Comparison of ENCODE assay signal across 17 cellular contexts in genomic region chr9:15298362-15298761, GRCh38. TPM values are rescaled to one million over a fixed set of nuclear protein-coding genes. Genes with fewer than 3 reads are reported as not detected.
DNase-seq lines count a peak whose midpoint lies in the region; ATAC-seq lines count a peak whose summit lies in the region.
"Had no signal": no experiment of that assay in that cellular context is flagged by ENCODE, and none has a peak within 500 bp of the region (broad histone marks: within the 10 kb centered on the region; RNA-seq: fewer than 3 reads in every experiment).

No MANE protein-coding gene starts in this region.

- peak; percentile 27 for DNase-seq in activated T-cell treated with anti-CD3 and anti-CD28 coated beads, Interleukin-2, amount 50 U/mL, for 4 hours
- DNase-seq in activated T-cell treated with anti-CD3 and anti-CD28 coated beads, Interleukin-2, amount 50 U/mL, for 1 hour = no peak
- DNase-seq in SK-MEL-5 (ENCODE audit: low read depth, low spot score) (peak; percentile 24), iPS-NIHi11 (ENCODE audit: low spot score) (no peak), HCEC 1CT (no peak)
- no peak for DNase-seq in central memory CD8-positive, alpha-beta T cell (ENCODE audit: low spot score in 2 of 2)
- DNase-seq in stimulated activated naive CD8-positive, alpha-beta T cell treated with anti-CD3 and anti-CD28 coated beads, Interleukin-15, amount 100 ng/mL, for 72 hours = no peak
- DNase-seq: Calu3; colonic mucosa; GF-D8; NCI-H2081 treated with DMSO at 0.1 percent for 48 hours; NCI-H526 treated with DMSO at 0.1 percent for 48 hours; stimulated activated CD4-positive, alpha-beta T cell treated with anti-CD3 and anti-CD28 coated beads, Interleukin-2, amount 100 ng/mL, for 24 hours had no signal

- peak overlapping the region; percentile 98 for H3K27ac Mint-ChIP-seq in central memory CD8-positive, alpha-beta T cell (ENCODE audit: low read depth)
- peak overlapping the region; percentile 95 to 96 for H3K27ac Mint-ChIP-seq in stimulated activated naive CD8-positive, alpha-beta T cell treated with anti-CD3 and anti-CD28 coated beads, Interleukin-15, amount 100 ng/mL, for 72 hours
- H3K27ac Mint-ChIP-seq: GM23338, neural progenitor cell had no signal

- H3K9me3 Mint-ChIP-seq in activated T-cell treated with anti-CD3 and anti-CD28 coated beads, Interleukin-2, amount 50 U/mL, for 4 hours = peaks cover 9% of the 10 kb centered on the region
- no peaks in the 10 kb centered on the region for H3K9me3 Mint-ChIP-seq in central memory CD8-positive, alpha-beta T cell
- H3K9me3 Mint-ChIP-seq in stimulated activated naive CD8-positive, alpha-beta T cell treated with anti-CD3 and anti-CD28 coated beads, Interleukin-15, amount 100 ng/mL, for 72 hours = peaks cover 13 to 16% of the 10 kb centered on the region in 2 donors
- H3K9me3 Mint-ChIP-seq: memory B cell had no signal

- no peak for ATAC-seq in activated T-cell treated with anti-CD3 and anti-CD28 coated beads, Interleukin-2, amount 50 U/mL, for 4 hours
- ATAC-seq in central memory CD8-positive, alpha-beta T cell (replicated peaks; ENCODE audit: extremely low read depth, poor library complexity, severe bottlenecking) = no peak
- ATAC-seq in stimulated activated naive CD8-positive, alpha-beta T cell treated with anti-CD3 and anti-CD28 coated beads, Interleukin-15, amount 100 ng/mL, for 72 hours = no peak
- ATAC-seq in HG02571 (IDR thresholded peaks at IDR 0.05; ENCODE audit: unreplicated experiment) = no peak
- ATAC-seq: GM23338 had no signal

- H3K36me3 Mint-ChIP-seq in activated T-cell treated with anti-CD3 and anti-CD28 coated beads, Interleukin-2, amount 50 U/mL, for 4 hours (ENCODE audit: insufficient read depth) = peaks cover 14% of the 10 kb centered on the region
- H3K36me3 Mint-ChIP-seq in central memory CD8-positive, alpha-beta T cell (ENCODE audit: insufficient read depth) = peaks cover 15% of the 10 kb centered on the region

- H3K27me3 Mint-ChIP-seq in activated T-cell treated with anti-CD3 and anti-CD28 coated beads, Interleukin-2, amount 50 U/mL, for 4 hours (ENCODE audit: low read depth) = no peaks in the 10 kb centered on the region
- no peaks in the 10 kb centered on the region for H3K27me3 Mint-ChIP-seq in central memory CD8-positive, alpha-beta T cell
- H3K27me3 Mint-ChIP-seq in stimulated activated naive CD8-positive, alpha-beta T cell treated with anti-CD3 and anti-CD28 coated beads, Interleukin-15, amount 100 ng/mL, for 72 hours = no peaks in the 10 kb centered on the region
- H3K27me3 Mint-ChIP-seq: memory B cell had no signal

- in situ Hi-C loops in SK-MEL-5 (cut with HindIII; ENCODE audit: low pct_unique_long_range_greater_than_20kb, low sequenced_read_pairs) = no loop called here

- H3K4me3 Mint-ChIP-seq in activated T-cell treated with anti-CD3 and anti-CD28 coated beads, Interleukin-2, amount 50 U/mL, for 4 hours = peak overlapping the region; percentile 71
- peak overlapping the region; percentile 76 for H3K4me3 Mint-ChIP-seq in central memory CD8-positive, alpha-beta T cell
- H3K4me3 Mint-ChIP-seq in stimulated activated naive CD8-positive, alpha-beta T cell treated with anti-CD3 and anti-CD28 coated beads, Interleukin-15, amount 100 ng/mL, for 72 hours = peak overlapping the region; percentile 72 to 73
- H3K4me3 Mint-ChIP-seq: GM23338, memory B cell, neural progenitor cell had no signal

- H3K4me1 Mint-ChIP-seq in activated T-cell treated with anti-CD3 and anti-CD28 coated beads, Interleukin-2, amount 50 U/mL, for 4 hours (ENCODE audit: low read depth) = peaks cover 80% of the 10 kb centered on the region
- peaks cover 76% of the 10 kb centered on the region for H3K4me1 Mint-ChIP-seq in central memory CD8-positive, alpha-beta T cell
- peaks cover 79% of the 10 kb centered on the region for H3K4me1 Mint-ChIP-seq in stimulated activated naive CD8-positive, alpha-beta T cell treated with anti-CD3 and anti-CD28 coated beads, Interleukin-15, amount 100 ng/mL, for 72 hours

RNA-seq across cellular contexts. Expression of gene TTC39B, which starts 8.7 kb away (rescaled TPM):
- 10 to 100 TPM in 2 of 3 donors, 1 to 10 TPM in 1; 6.7 to 11.7 (median 10.5) TPM for total RNA-seq in activated T-cell treated with anti-CD3 and anti-CD28 coated beads, Interleukin-2, amount 50 U/mL, for 4 hours
- total RNA-seq in SK-MEL-5 (2014; rRNA removed; shearing (Covaris generic)) = 6.1 and 8.0 TPM in 2 replicates
- 1.9 and 4.0 TPM in 2 replicates for polyA plus RNA-seq in SK-MEL-5 (2015; cell fraction: cytosol; rRNA removed)
- 10.9 and 15.2 TPM in 2 replicates for polyA plus RNA-seq in SK-MEL-5 (2015; cell fraction: nucleus; rRNA removed)

Comparison
In these comparisons a context has a peak if more than half of its experiments do, and no peak if none do; other contexts are left out.
1. DNase-seq: peak in activated T-cell treated with anti-CD3 and anti-CD28 coated beads, Interleukin-2, amount 50 U/mL, for 4 hours (single experiment) and SK-MEL-5 (single experiment); none in activated T-cell treated with anti-CD3 and anti-CD28 coated beads, Interleukin-2, amount 50 U/mL, for 1 hour (single experiment), central memory CD8-positive, alpha-beta T cell (0 of 2), stimulated activated naive CD8-positive, alpha-beta T cell treated with anti-CD3 and anti-CD28 coated beads, Interleukin-15, amount 100 ng/mL, for 72 hours (0 of 2), iPS-NIHi11 (single experiment) and HCEC 1CT (single experiment).
2. Peak in every context shown above with its lines, with median percentiles within 50 percentile points of each other: H3K4me3 Mint-ChIP-seq.